ENCODE assay signal across 26 cellular contexts in genomic region chr3:9913601-9914000, GRCh38. TPM values are rescaled to one million over a fixed set of nuclear protein-coding genes. Genes with fewer than 3 reads are reported as not detected.
DNase-seq lines count a peak whose midpoint lies in the region; ATAC-seq and TF ChIP-seq lines count a peak whose summit lies in the region.
"Had no signal": no experiment of that assay in that cellular context is flagged by ENCODE, and none has a peak within 500 bp of the region (broad histone marks: within the 10 kb centered on the region; RNA-seq: fewer than 3 reads in every experiment).

No MANE protein-coding gene starts in this region.

- H3F3A ChIP-seq in GM23248 (ENCODE audit: insufficient read depth), result peaks cover 6% of the 10 kb centered on the region; the same call in 1 of the 2 replicates

- no peaks in the 10 kb centered on the region for H3K27me3 Mint-ChIP-seq in osteocyte (ENCODE audit: unreplicated experiment)

- H3K27ac ChIP-seq in 22Rv1, result peak overlapping the region; percentile 89
- H3K27ac ChIP-seq in epithelial cell of prostate, result peak overlapping the region; percentile 15
- H3K27ac ChIP-seq in left lung, result no peak overlapping the region
- H3K27ac ChIP-seq in GM23248, result no peak overlapping the region
- H3K27ac ChIP-seq: ovary, upper lobe of right lung had no signal

- no peaks in the 10 kb centered on the region for H3K27me3 ChIP-seq in left lung
- H3K27me3 ChIP-seq in GM23248 (replicated peaks; ENCODE audit: insufficient read depth), result no peaks in the 10 kb centered on the region
- H3K27me3 ChIP-seq: ascending aorta, ovary, upper lobe of right lung had no signal

- H3K79me2 ChIP-seq in GM23248 (ENCODE audit: insufficient read depth), result no peaks in the 10 kb centered on the region

- no peak for ATAC-seq in left lung
- ATAC-seq: HCT116, sciatic nerve, upper lobe of right lung had no signal

- H3K9me3 Mint-ChIP-seq in osteocyte (ENCODE audit: unreplicated experiment), result no peaks in the 10 kb centered on the region
- H3K9me3 Mint-ChIP-seq: CD4-positive, alpha-beta memory T cell; IgD-negative memory B cell had no signal

- H4K20me1 ChIP-seq in GM23248 (ENCODE audit: insufficient read depth), result no peaks in the 10 kb centered on the region

- DNase-seq in NCI-H2029 (lab: John Stamatoyannopoulos, UW), result peak; percentile 60
- no peak for DNase-seq in epithelial cell of prostate (ENCODE audit: low read depth, low spot score)
- no peak for DNase-seq in osteocyte (ENCODE audit: extremely low spot score, unreplicated experiment)
- DNase-seq in left lung, result no peak
- DNase-seq in GM23248, result no peak
- no peak for DNase-seq in COR-L47 (lab: John Stamatoyannopoulos, UW)
- DNase-seq in NCI-H2227 (lab: John Stamatoyannopoulos, UW; ENCODE audit: unreplicated experiment), result no peak
- DNase-seq: activated CD4-positive, alpha-beta T cell treated with anti-CD3 and anti-CD28 coated beads, Interleukin-2, amount 50 U/mL, for 1 hour; activated CD8-positive, alpha-beta memory T cell treated with anti-CD3 and anti-CD28 coated beads, Interleukin-2, amount 50 U/mL, for 48 hours; CD4-positive, alpha-beta memory T cell; DMS53; effector CD8-positive, alpha-beta T cell; head of caudate nucleus; MM.1S; NCI-H1694; NCI-H510A treated with DMSO at 0.1 percent for 48 hours; SHP77; stimulated activated naive CD4-positive, alpha-beta T cell; T-helper 1 cell; upper lobe of right lung had no signal

- H3K4me2 ChIP-seq in GM23248 (ENCODE audit: unreplicated experiment), result no peak overlapping the region

- in situ Hi-C loops in GM23248 (cut with MboI), result no loop called here

- H3K36me3 ChIP-seq in left lung (no peaks in the 10 kb centered on the region), GM23248 (ENCODE audit: low read depth) (no peaks in the 10 kb centered on the region)
- H3K36me3 ChIP-seq: ovary, upper lobe of right lung had no signal

- intact Hi-C loops in left lung (cut with DNase I), result no loop called here

- no peak overlapping the region for H2AFZ ChIP-seq in GM23248

- WGBS in GM23248 (ENCODE audit: low coverage in 1 of 2, low lambda C conversion rate in 2 of 2, missing lambda C conversion rate in 2 of 2), 2 experiments, result 81 to 92% methylated on average over 5 of the region's 5 CpGs

- no peak overlapping the region for H3K9ac ChIP-seq in GM23248

- peak overlapping the region; percentile 76 for H3K27ac Mint-ChIP-seq in osteocyte (ENCODE audit: unreplicated experiment)
- H3K27ac Mint-ChIP-seq: IgD-negative memory B cell had no signal

- H3K9me2 ChIP-seq in GM23248 (ENCODE audit: insufficient read depth), result no peaks in the 10 kb centered on the region

- H3K9me3 ChIP-seq in left lung (no peaks in the 10 kb centered on the region), GM23248 (ENCODE audit: low read depth) (no peaks in the 10 kb centered on the region)
- H3K9me3 ChIP-seq: ascending aorta, ovary, upper lobe of right lung had no signal

- H3K4me1 ChIP-seq in left lung (peaks cover 18 to 63% of the 10 kb centered on the region in 2 donors), GM23248 (ENCODE audit: insufficient read depth) (peaks cover 13% of the 10 kb centered on the region)

- H3K36me3 Mint-ChIP-seq in osteocyte (ENCODE audit: unreplicated experiment), result no peaks in the 10 kb centered on the region
- H3K36me3 Mint-ChIP-seq: CD4-positive, alpha-beta memory T cell had no signal

- H3K4me3 ChIP-seq in left lung (no peak overlapping the region), GM23248 (no peak overlapping the region)
- H3K4me3 ChIP-seq: ascending aorta, ovary, upper lobe of right lung had no signal

- H3K4me3 Mint-ChIP-seq in osteocyte (ENCODE audit: unreplicated experiment), result no peak overlapping the region

- H3K4me1 Mint-ChIP-seq in osteocyte (ENCODE audit: unreplicated experiment), result peaks cover 54% of the 10 kb centered on the region

- no peak for TF ChIP-seq CTCF in 22Rv1 (IDR thresholded peaks at IDR 0.05)
- TF ChIP-seq CTCF in osteocyte (IDR thresholded peaks at IDR 0.05), result no peak
- no peak for TF ChIP-seq CTCF in left lung (IDR thresholded peaks at IDR 0.05)

RNA-seq across cellular contexts. Expression of gene IL17RC, which starts 3.3 kb away (rescaled TPM):
- 36.5 and 36.6 TPM in 2 replicates for total RNA-seq in osteocyte
- total RNA-seq in left lung, result 10 to 100 TPM; 20.4 to 26.2 TPM
- 41.8 and 49.4 TPM in 2 replicates for total RNA-seq in GM23248 (2014; rRNA removed; shearing (Covaris generic))
- polyA plus RNA-seq in GM23248 (2016; fragmentation: Nextera tagmentation; extraction: Ambion mirVana), result 20.5 and 25.3 TPM in 2 replicates

RNA-seq across cellular contexts. Expression of gene IL17RE, which starts 11.0 kb away (rescaled TPM):
- total RNA-seq in osteocyte (0.89 and 1.4 TPM in 2 replicates), left lung (10 to 100 TPM; 14.4 to 22.5 TPM)
- total RNA-seq in GM23248 (2014; rRNA removed; shearing (Covaris generic)), result 0.51 and 5.5 TPM in 2 replicates
- polyA plus RNA-seq in GM23248 (2016; fragmentation: Nextera tagmentation; extraction: Ambion mirVana), result 0.24 and 0.27 TPM in 2 replicates
- polyA plus RNA-seq: IgD-negative memory B cell had no signal

RNA-seq across cellular contexts. Expression of gene CRELD1, which starts 20.0 kb away (rescaled TPM):
- total RNA-seq in osteocyte (24.8 and 25.3 TPM in 2 replicates), left lung (10 to 100 TPM; 29.9 to 56.8 TPM)
- total RNA-seq in GM23248 (2014; rRNA removed; shearing (Covaris generic)), result 18.2 and 29.5 TPM in 2 replicates
- polyA plus RNA-seq in GM23248 (2016; fragmentation: Nextera tagmentation; extraction: Ambion mirVana), result 19.2 and 19.9 TPM in 2 replicates

RNA-seq across cellular contexts. Expression of gene JAGN1, which starts 23.2 kb away (rescaled TPM):
- 28.5 and 31.5 TPM in 2 replicates for total RNA-seq in osteocyte
- 10 to 100 TPM; 25.1 to 31.8 TPM for total RNA-seq in left lung
- 32.9 and 35.7 TPM in 2 replicates for total RNA-seq in GM23248 (2014; rRNA removed; shearing (Covaris generic))
- 45.3 and 46.8 TPM in 2 replicates for polyA plus RNA-seq in GM23248 (2016; fragmentation: Nextera tagmentation; extraction: Ambion mirVana)

RNA-seq across cellular contexts. Expression of gene CIDEC, which starts 33.5 kb away (rescaled TPM):
- not detected in 2 replicates for total RNA-seq in osteocyte
- total RNA-seq in left lung, result not detected
- not detected in 2 replicates for total RNA-seq in GM23248 (2014; rRNA removed; shearing (Covaris generic))
- not detected in 2 replicates for polyA plus RNA-seq in GM23248 (2016; fragmentation: Nextera tagmentation; extraction: Ambion mirVana)
- total RNA-seq: CD4-positive, alpha-beta memory T cell; upper lobe of right lung had no signal
- polyA plus RNA-seq: CD4-positive, alpha-beta memory T cell had no signal

Comparison
In these comparisons a context has a peak if more than half of its experiments do, and no peak if none do; other contexts are left out.
1. H3K27ac ChIP-seq: peak in 22Rv1 (single experiment) and epithelial cell of prostate (single experiment); none in left lung (0 of 2) and GM23248 (single experiment).